15 cellular contexts compared by ENCODE assay signal in the genomic region with DNA sequence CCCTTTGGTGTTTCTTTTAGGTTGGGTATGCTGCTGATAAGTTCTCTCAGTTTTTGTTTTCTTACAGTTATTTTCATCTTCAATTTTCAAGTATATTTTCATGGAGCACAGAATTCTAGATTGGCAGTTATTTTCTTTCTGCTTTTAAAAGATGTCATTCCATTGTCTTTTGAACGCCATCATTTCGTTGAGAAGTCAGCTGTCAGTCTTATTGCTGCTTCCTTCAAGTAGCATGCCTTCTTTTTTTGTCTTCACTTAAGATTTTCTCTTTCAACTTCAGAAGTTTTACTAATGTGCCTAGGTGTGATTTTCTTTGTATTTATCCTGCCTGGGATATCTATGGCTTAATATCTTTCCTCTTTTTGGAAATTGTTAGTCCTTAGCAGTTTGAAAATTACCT.
A peak's percentile ranks its signal among the peaks of the same experiment; 100 is the strongest.
DNase-seq lines count a peak whose midpoint lies in the region; FAIRE-seq and TF ChIP-seq lines count a peak whose summit lies in the region.
"Had no signal": no experiment of that assay in that cellular context is flagged by ENCODE, and none has a peak within 500 bp of the region (broad histone marks: within the 10 kb centered on the region; RNA-seq: fewer than 3 reads in every experiment).

No MANE protein-coding gene starts in this region.

- CTCF ChIA-PET in activated naive CD4-positive, alpha-beta T cell treated with anti-CD3 and anti-CD28 coated beads for 36 hours (lab: Charles Lee), result no interaction called here

- TF ChIP-seq CTCF in GM12865 (IDR thresholded peaks at IDR 0.05; ENCODE audit: insufficient read depth, low read depth, low read length, missing control alignments) (no peak), bronchial epithelial cell (IDR thresholded peaks at IDR 0.05; ENCODE audit: insufficient read depth, low read length, severe bottlenecking) (no peak), esophagus squamous epithelium (IDR thresholded peaks at IDR 0.05) (no peak)

- no peak overlapping the region for H3K27ac ChIP-seq in esophagus squamous epithelium
- H3K27ac ChIP-seq: coronary artery, heart right ventricle had no signal

- H3K9me3 ChIP-seq in esophagus squamous epithelium, result peaks cover 0 to 20% (median 6%) of the 10 kb centered on the region in 3 donors

- no peak overlapping the region for H3K27ac Mint-ChIP-seq in activated naive CD4-positive, alpha-beta T cell treated with anti-CD3 and anti-CD28 coated beads for 36 hours
- H3K27ac Mint-ChIP-seq: activated CD8-positive, alpha-beta T cell treated with anti-CD3 and anti-CD28 coated beads, Interleukin-2, amount 10 ng/mL, durations not matched to agents 7 days and 5 days; CD4-positive, alpha-beta memory T cell; progenitor cell of endocrine pancreas had no signal

- H3K4me1 Mint-ChIP-seq in activated naive CD4-positive, alpha-beta T cell treated with anti-CD3 and anti-CD28 coated beads for 36 hours (ENCODE audit: low read depth), result no peaks in the 10 kb centered on the region
- H3K4me1 Mint-ChIP-seq: CD4-positive, alpha-beta memory T cell had no signal

- H3K36me3 Mint-ChIP-seq in activated naive CD4-positive, alpha-beta T cell treated with anti-CD3 and anti-CD28 coated beads for 36 hours (ENCODE audit: low read depth), result peaks cover 4% of the 10 kb centered on the region
- H3K36me3 Mint-ChIP-seq: CD4-positive, alpha-beta memory T cell had no signal

- H3K4me3 ChIP-seq in GM12865 (ENCODE audit: low read depth, low read length), result no peak overlapping the region
- H3K4me3 ChIP-seq in bronchial epithelial cell (ENCODE audit: low read depth, low read length), result no peak overlapping the region
- H3K4me3 ChIP-seq in esophagus squamous epithelium, result no peak overlapping the region
- H3K4me3 ChIP-seq: coronary artery, heart right ventricle had no signal

- H3K4me1 ChIP-seq in esophagus squamous epithelium, result no peaks in the 10 kb centered on the region
- H3K4me1 ChIP-seq: heart right ventricle had no signal

- WGBS in esophagus squamous epithelium, 2 donors, result 87 to 92% methylated on average over 2 of the region's 2 CpGs

- DNase-seq in GM12865 (ENCODE audit: low read depth) (peak; percentile 35), NAMALWA (ENCODE audit: low spot score) (peak; percentile 15), bronchial epithelial cell (ENCODE audit: low read depth) (peak; percentile 8), iris pigment epithelial cell (ENCODE audit: low read depth) (peak; percentile 56), esophagus squamous epithelium (lab: John Stamatoyannopoulos, UW) (no peak), HUDEP-2 (lab: John Stamatoyannopoulos, UW; ENCODE audit: unreplicated experiment in 76 of 76) (no peak)
- no peak for DNase-seq in activated naive CD4-positive, alpha-beta T cell treated with anti-CD3 and anti-CD28 coated beads for 36 hours
- DNase-seq: activated CD8-positive, alpha-beta T cell treated with anti-CD3 and anti-CD28 coated beads, Interleukin-2, amount 10 ng/mL, durations not matched to agents 7 days and 5 days; activated naive CD4-positive, alpha-beta T cell; CD4-positive, alpha-beta memory T cell; heart right ventricle; NCI-H2081 had no signal

- intact Hi-C loops in esophagus squamous epithelium (cut with DNase I), result no loop called here
- intact Hi-C loops in activated naive CD4-positive, alpha-beta T cell treated with anti-CD3 and anti-CD28 coated beads for 36 hours (cut with micrococcal nuclease), result no loop called here

- TF ChIP-seq POLR2A in esophagus squamous epithelium (IDR thresholded peaks at IDR 0.05), result no peak

- no peaks in the 10 kb centered on the region for H3K27me3 ChIP-seq in bronchial epithelial cell (ENCODE audit: control insufficient read depth, insufficient read depth, low read length)
- no peaks in the 10 kb centered on the region for H3K27me3 ChIP-seq in esophagus squamous epithelium
- H3K27me3 ChIP-seq: heart right ventricle had no signal

- no peak for FAIRE-seq in bronchial epithelial cell (lab: Jason Lieb, UNC)
- FAIRE-seq: H54 had no signal

- no peak overlapping the region for H3K4me3 Mint-ChIP-seq in activated naive CD4-positive, alpha-beta T cell treated with anti-CD3 and anti-CD28 coated beads for 36 hours
- H3K4me3 Mint-ChIP-seq: activated CD8-positive, alpha-beta T cell treated with anti-CD3 and anti-CD28 coated beads, Interleukin-2, amount 10 ng/mL, durations not matched to agents 7 days and 5 days; CD4-positive, alpha-beta memory T cell had no signal

- H3K9me3 Mint-ChIP-seq in activated naive CD4-positive, alpha-beta T cell treated with anti-CD3 and anti-CD28 coated beads for 36 hours, result peaks cover 26% of the 10 kb centered on the region

- no peaks in the 10 kb centered on the region for H3K27me3 Mint-ChIP-seq in activated naive CD4-positive, alpha-beta T cell treated with anti-CD3 and anti-CD28 coated beads for 36 hours (ENCODE audit: low read depth)
- H3K27me3 Mint-ChIP-seq: CD4-positive, alpha-beta memory T cell; progenitor cell of endocrine pancreas had no signal

- H3K36me3 ChIP-seq in bronchial epithelial cell (ENCODE audit: control insufficient read depth, insufficient read depth, low read length) (no peaks in the 10 kb centered on the region), esophagus squamous epithelium (no peaks in the 10 kb centered on the region)
- H3K36me3 ChIP-seq: heart right ventricle had no signal

Comparison
In these comparisons a context has a peak if more than half of its experiments do, and no peak if none do; other contexts are left out.
1. DNase-seq: peak in GM12865 (single experiment), NAMALWA (single experiment), bronchial epithelial cell (single experiment) and iris pigment epithelial cell (single experiment); none in esophagus squamous epithelium (single experiment), activated naive CD4-positive, alpha-beta T cell treated with anti-CD3 and anti-CD28 coated beads for 36 hours (single experiment) and HUDEP-2 (0 of 76).